In genomic region chr22:39457047-39457545, GRCh38 we compare ENCODE assay signal across 1 cellular context.
TF ChIP-seq lines count a peak whose summit lies in the region.

No MANE protein-coding gene starts in this region.

TF ChIP-seq in WTC11, 78 proteins besides CTCF, POLR2A, EP300 and RAD21 (continued from another document):
- TF ChIP-seq ZMAT4 (CRISPR knock-in tag; IDR thresholded peaks at IDR 0.05), result no peak
